2 cellular contexts compared by ENCODE assay signal in genomic region chr4:100728861-100729260, GRCh38.
TF ChIP-seq lines count a peak whose summit lies in the region.

No MANE protein-coding gene starts in this region.

TF ChIP-seq in HCT116, 20 proteins besides CTCF, POLR2A, EP300 and RAD21 (continued from another document):
- TF ChIP-seq ZBTB33 (IDR thresholded peaks at IDR 0.05; ENCODE audit: extremely low read depth, insufficient replicate concordance, low read length): no peak
- TF ChIP-seq ATF3 (IDR thresholded peaks at IDR 0.05): no peak
- TF ChIP-seq EZH2 (IDR thresholded peaks at IDR 0.05): no peak
- TF ChIP-seq SP1 (IDR thresholded peaks at IDR 0.05; ENCODE audit: low read depth): no peak
- no peak for TF ChIP-seq FOSL1 (IDR thresholded peaks at IDR 0.05; ENCODE audit: low read depth)
- no peak for TF ChIP-seq SRF (IDR thresholded peaks at IDR 0.05; ENCODE audit: low read depth)
- no peak for TF ChIP-seq ZFX (IDR thresholded peaks at IDR 0.05)
- TF ChIP-seq TCF7L2 (IDR thresholded peaks at IDR 0.05; ENCODE audit: borderline replicate concordance, extremely low read depth, insufficient read depth, insufficient read length): no peak
TF ChIP-seq in HCT116: peak in this region for 0.

TF ChIP-seq in SK-N-SH, 30 proteins besides CTCF, POLR2A, EP300 and RAD21 (continued from another document):
- TF ChIP-seq TAF1 (IDR thresholded peaks at IDR 0.05; ENCODE audit: borderline replicate concordance, low read depth, low read length) (no peak), SIN3A (IDR thresholded peaks at IDR 0.05; ENCODE audit: borderline replicate concordance, low read depth, low read length) (no peak), NFIC (IDR thresholded peaks at IDR 0.05; ENCODE audit: borderline replicate concordance) (no peak), PBX3 (IDR thresholded peaks at IDR 0.05) (no peak), SMC3 (IDR thresholded peaks at IDR 0.05; ENCODE audit: low read depth, low read length) (no peak), USF1 (IDR thresholded peaks at IDR 0.05; ENCODE audit: borderline replicate concordance, low read depth) (no peak)
